In the genomic region with DNA sequence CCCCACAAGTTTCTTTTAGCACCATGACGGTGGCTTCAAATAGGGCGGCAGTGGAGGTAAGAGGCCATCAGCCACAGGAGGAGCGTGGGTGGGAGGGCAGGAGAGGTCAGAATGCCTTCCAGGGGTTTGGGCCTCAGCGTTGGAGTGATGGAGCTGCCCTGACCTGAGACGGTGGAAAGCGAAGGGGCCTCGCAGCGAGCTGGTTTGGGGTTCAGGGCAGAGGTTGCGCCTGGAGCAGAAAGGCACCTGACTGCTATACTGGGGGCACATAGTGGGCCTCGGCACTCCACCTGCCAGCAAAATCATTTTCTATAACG, we compare ENCODE assay signal across 1 cellular context.
TF ChIP-seq lines count a peak whose summit lies in the region.

No MANE protein-coding gene starts in this region.

TF ChIP-seq in IMR-90, 13 proteins besides CTCF, POLR2A, EP300 and RAD21:
- TF ChIP-seq RCOR1 (IDR thresholded peaks at IDR 0.05; ENCODE audit: insufficient replicate concordance, low read length) (no peak), MAFK (IDR thresholded peaks at IDR 0.05; ENCODE audit: low read depth, low read length) (no peak), MAZ (IDR thresholded peaks at IDR 0.05; ENCODE audit: borderline replicate concordance, low read depth, low read length) (no peak), CEBPB (IDR thresholded peaks at IDR 0.05; ENCODE audit: low read depth, low read length) (no peak), FOS (IDR thresholded peaks at IDR 0.05; ENCODE audit: low read depth, low read length) (no peak), ELK1 (IDR thresholded peaks at IDR 0.05; ENCODE audit: borderline replicate concordance, low read depth, low read length) (no peak), MXI1 (IDR thresholded peaks at IDR 0.05; ENCODE audit: borderline replicate concordance, low read depth, low read length) (no peak), CHD1 (IDR thresholded peaks at IDR 0.05; ENCODE audit: low read depth, low read length) (no peak), SMC3 (IDR thresholded peaks at IDR 0.05; ENCODE audit: low read depth, low read length) (no peak), NFE2L2 (IDR thresholded peaks at IDR 0.05; ENCODE audit: low read depth, low read length) (no peak), BHLHE40 (IDR thresholded peaks at IDR 0.05; ENCODE audit: low read depth, low read length) (no peak), RFX5 (IDR thresholded peaks at IDR 0.05; ENCODE audit: low read depth, low read length) (no peak)
- TF ChIP-seq, protein P1, sequence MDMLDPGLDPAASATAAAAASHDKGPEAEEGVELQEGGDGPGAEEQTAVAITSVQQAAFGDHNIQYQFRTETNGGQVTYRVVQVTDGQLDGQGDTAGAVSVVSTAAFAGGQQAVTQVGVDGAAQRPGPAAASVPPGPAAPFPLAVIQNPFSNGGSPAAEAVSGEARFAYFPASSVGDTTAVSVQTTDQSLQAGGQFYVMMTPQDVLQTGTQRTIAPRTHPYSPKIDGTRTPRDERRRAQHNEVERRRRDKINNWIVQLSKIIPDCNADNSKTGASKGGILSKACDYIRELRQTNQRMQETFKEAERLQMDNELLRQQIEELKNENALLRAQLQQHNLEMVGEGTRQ (IDR thresholded peaks at IDR 0.05; ENCODE audit: low read depth, low read length): no peak
TF ChIP-seq in IMR-90: peak in this region for 0.
